In genomic region chr1:246170574-246171261, GRCh38 we compare ENCODE assay signal across 1 cellular context.
TF ChIP-seq lines count a peak whose summit lies in the region.

No MANE protein-coding gene starts in this region.

TF ChIP-seq in K562, 482 proteins besides CTCF, POLR2A, EP300 and RAD21 (continued from another document and continues in another):
- no peak for TF ChIP-seq UBTF (IDR thresholded peaks at IDR 0.05; ENCODE audit: borderline replicate concordance in 1 of 2, low read depth in 2 of 2, low read length in 2 of 2)
- no peak for TF ChIP-seq BRF2 (IDR thresholded peaks at IDR 0.05; ENCODE audit: borderline replicate concordance, insufficient read depth, insufficient read length)
- TF ChIP-seq NCOA6 (IDR thresholded peaks at IDR 0.05), result 0 out of 2 replicates have a peak, but pooled peaks have one; percentile 16
- peak; percentile 84 for TF ChIP-seq SMARCE1 (IDR thresholded peaks at IDR 0.05)
- TF ChIP-seq NCOA2 (IDR thresholded peaks at IDR 0.05; ENCODE audit: partially characterized antibody in 2 of 2), result peak in 1 of 2 experiments; percentile 48
- TF ChIP-seq FOXM1 (IDR thresholded peaks at IDR 0.05; ENCODE audit: low read depth), result 0 out of 2 replicates have a peak, but pooled peaks have one; percentile 56
- TF ChIP-seq FOXM1 (CRISPR knock-in tag; IDR thresholded peaks at IDR 0.05; ENCODE audit: low read depth), result no peak
- TF ChIP-seq ZNF431 (CRISPR knock-in tag; IDR thresholded peaks at IDR 0.05), result no peak
- TF ChIP-seq POLR2H (tag; IDR thresholded peaks at IDR 0.05; ENCODE audit: low read depth), result peak; percentile 73; the same call in 1 of the 2 replicates
- TF ChIP-seq GMEB1 (CRISPR knock-in tag; IDR thresholded peaks at IDR 0.05), result no peak
- TF ChIP-seq BDP1 (IDR thresholded peaks at IDR 0.05; ENCODE audit: insufficient read depth, insufficient read length), result no peak
- TF ChIP-seq E2F5 (CRISPR knock-in tag; IDR thresholded peaks at IDR 0.05), result no peak
- no peak for TF ChIP-seq RBFOX2 (IDR thresholded peaks at IDR 0.05; ENCODE audit: low read depth, low read length)
- TF ChIP-seq REST (CRISPR knock-in tag; IDR thresholded peaks at IDR 0.05; ENCODE audit: low read depth), result no peak
- TF ChIP-seq RFX5 (IDR thresholded peaks at IDR 0.05; ENCODE audit: low read depth, low read length), result no peak
- TF ChIP-seq CBFA2T3 (IDR thresholded peaks at IDR 0.05), result peak; percentile 82
- TF ChIP-seq BRD4 (IDR thresholded peaks at IDR 0.05), result peak; percentile 86; the same call in 1 of the 2 replicates
- no peak for TF ChIP-seq FOXK1 (CRISPR knock-in tag; IDR thresholded peaks at IDR 0.05; ENCODE audit: borderline replicate concordance)
- peak; percentile 39; the same call in 1 of the 2 replicates for TF ChIP-seq ZNF75A (CRISPR knock-in tag; IDR thresholded peaks at IDR 0.05)
- no peak for TF ChIP-seq MLX (CRISPR knock-in tag; conservative IDR thresholded peaks at IDR 0.05)
- TF ChIP-seq CREM (IDR thresholded peaks at IDR 0.05; ENCODE audit: low read depth), result peak; percentile 24; the same call in 1 of the 2 replicates
- no peak for TF ChIP-seq NELFE (IDR thresholded peaks at IDR 0.05; ENCODE audit: insufficient read depth, insufficient read length)
- no peak for TF ChIP-seq PBX2 (CRISPR knock-in tag; IDR thresholded peaks at IDR 0.05; ENCODE audit: low read depth)
- TF ChIP-seq PBX2 (tag; conservative IDR thresholded peaks at IDR 0.05; ENCODE audit: low read depth), result 0 out of 2 replicates have a peak, but pooled peaks have one; percentile 11
- peak; percentile 55 for TF ChIP-seq CBFA2T2 (conservative IDR thresholded peaks at IDR 0.05)
- peak; percentile 62 for TF ChIP-seq EP400 (IDR thresholded peaks at IDR 0.05)
- peak; percentile 65 to 78; a peak in 3 of 4 replicates for TF ChIP-seq KDM1A (IDR thresholded peaks at IDR 0.05)
- peak; percentile 49 for TF ChIP-seq ARID3A (IDR thresholded peaks at IDR 0.05; ENCODE audit: borderline replicate concordance, low read depth, low read length)
- peak; percentile 91 for TF ChIP-seq MEIS2 (IDR thresholded peaks at IDR 0.05; ENCODE audit: partially characterized antibody)
- peak; percentile 74 for TF ChIP-seq HDAC3 (IDR thresholded peaks at IDR 0.05; ENCODE audit: borderline replicate concordance, partially characterized antibody)
- TF ChIP-seq ZFPM2 (CRISPR knock-in tag; IDR thresholded peaks at IDR 0.05), result no peak
- TF ChIP-seq TAF9B (IDR thresholded peaks at IDR 0.05; ENCODE audit: partially characterized antibody), result peak; percentile 41
- TF ChIP-seq KLF13 (tag; IDR thresholded peaks at IDR 0.05; ENCODE audit: borderline replicate concordance, low read depth), result no peak
- 0 out of 4 replicates have a peak, but pooled peaks of 1 of the 2 experiments have one; percentile 22 for TF ChIP-seq MAZ (CRISPR knock-in tag; conservative IDR thresholded peaks at IDR 0.05 in 1 of 2, IDR thresholded peaks at IDR 0.05 in 1 of 2)
- no peak for TF ChIP-seq ELF1 (tag; IDR thresholded peaks at IDR 0.05)
- TF ChIP-seq ARID1B (IDR thresholded peaks at IDR 0.05), result peak; percentile 97
- TF ChIP-seq SMAD4 (CRISPR knock-in tag; conservative IDR thresholded peaks at IDR 0.05), result peak; percentile 56; the same call in 1 of the 2 replicates
- TF ChIP-seq GATA2 (CRISPR knock-in tag; IDR thresholded peaks at IDR 0.05), result no peak; the same call in 1 of the 2 replicates
- no peak for TF ChIP-seq ATF2 (CRISPR knock-in tag; IDR thresholded peaks at IDR 0.05)
- TF ChIP-seq ARHGAP35 (IDR thresholded peaks at IDR 0.05; ENCODE audit: partially characterized antibody), result no peak
- 0 out of 2 replicates have a peak, but pooled peaks have one; percentile 38 for TF ChIP-seq ZNF197 (CRISPR knock-in tag; IDR thresholded peaks at IDR 0.05; ENCODE audit: low read depth)
- peak; percentile 73; the same call in 1 of the 2 replicates for TF ChIP-seq NBN (IDR thresholded peaks at IDR 0.05; ENCODE audit: low read depth)
- TF ChIP-seq ZNF143 (CRISPR knock-in tag; IDR thresholded peaks at IDR 0.05), result no peak
- no peak for TF ChIP-seq POU5F1 (IDR thresholded peaks at IDR 0.05; ENCODE audit: borderline replicate concordance, low read depth, low read length, partially characterized antibody)
- no peak for TF ChIP-seq ZC3H4 (CRISPR knock-in tag; IDR thresholded peaks at IDR 0.05; ENCODE audit: borderline replicate concordance)
- peak; percentile 44 for TF ChIP-seq CCNT2 (IDR thresholded peaks at IDR 0.05; ENCODE audit: borderline replicate concordance, extremely low read depth, insufficient read length, low read depth, low read length)
- TF ChIP-seq CREB3 (tag; conservative IDR thresholded peaks at IDR 0.05; ENCODE audit: low read depth), result no peak
- no peak for TF ChIP-seq ZNF583 (CRISPR knock-in tag; IDR thresholded peaks at IDR 0.05)
- no peak for TF ChIP-seq ZNF584 (CRISPR knock-in tag; IDR thresholded peaks at IDR 0.05; ENCODE audit: low read depth)
- TF ChIP-seq THRAP3 (IDR thresholded peaks at IDR 0.05; ENCODE audit: borderline replicate concordance), result no peak
- peak; percentile 51; the same call in 1 of the 2 replicates for TF ChIP-seq ZEB2 (IDR thresholded peaks at IDR 0.05)
